Comparison of ENCODE assay signal across 10 cellular contexts in genomic region chr10:130141460-130141859, GRCh38.
DNase-seq lines count a peak whose midpoint lies in the region; ATAC-seq and TF ChIP-seq lines count a peak whose summit lies in the region.
"Had no signal": no experiment of that assay in that cellular context is flagged by ENCODE, and none has a peak within 500 bp of the region (broad histone marks: within the 10 kb centered on the region; RNA-seq: fewer than 3 reads in every experiment).

No MANE protein-coding gene starts in this region.

- no peak overlapping the region for H3K4me3 ChIP-seq in AG10803 (ENCODE audit: low read length)

- TF ChIP-seq CTCF in AG10803 (conservative IDR thresholded peaks at IDR 0.05; ENCODE audit: low read length), result no peak

- H3K9me3 Mint-ChIP-seq in activated naive CD8-positive, alpha-beta T cell treated with anti-CD3 and anti-CD28 coated beads, Interleukin-2, amount 50 U/mL, for 24 hours, result no peaks in the 10 kb centered on the region

- H3K4me3 Mint-ChIP-seq in activated naive CD8-positive, alpha-beta T cell treated with anti-CD3 and anti-CD28 coated beads, Interleukin-2, amount 50 U/mL, for 24 hours, result peak overlapping the region; percentile 7

- H3K4me1 Mint-ChIP-seq in activated naive CD8-positive, alpha-beta T cell treated with anti-CD3 and anti-CD28 coated beads, Interleukin-2, amount 50 U/mL, for 24 hours, result peaks cover 66% of the 10 kb centered on the region

- H3K27ac Mint-ChIP-seq in activated naive CD8-positive, alpha-beta T cell treated with anti-CD3 and anti-CD28 coated beads, Interleukin-2, amount 50 U/mL, for 24 hours, result peak overlapping the region; percentile 4

- peaks cover 46% of the 10 kb centered on the region for H3K36me3 Mint-ChIP-seq in activated naive CD8-positive, alpha-beta T cell treated with anti-CD3 and anti-CD28 coated beads, Interleukin-2, amount 50 U/mL, for 24 hours (ENCODE audit: low read depth)

- DNase-seq in AG10803 (ENCODE audit: low read depth), result peak; percentile 20
- no peak for DNase-seq in activated naive CD8-positive, alpha-beta T cell treated with anti-CD3 and anti-CD28 coated beads, Interleukin-2, amount 50 U/mL, for 24 hours
- no peak for DNase-seq in HK-2 (ENCODE audit: unreplicated experiment)
- no peak for DNase-seq in NCI-H2107 treated with DMSO at 0.1 percent for 48 hours (lab: John Stamatoyannopoulos, UW; ENCODE audit: unreplicated experiment)
- DNase-seq in putamen (ENCODE audit: low spot score), result no peak
- DNase-seq: NCI-H69 had no signal

- no peaks in the 10 kb centered on the region for H3K27me3 Mint-ChIP-seq in activated naive CD8-positive, alpha-beta T cell treated with anti-CD3 and anti-CD28 coated beads, Interleukin-2, amount 50 U/mL, for 24 hours

- ATAC-seq in GM19372 (IDR thresholded peaks at IDR 0.05; ENCODE audit: low read depth, unreplicated experiment) (peak; percentile 2), HG03108 (IDR thresholded peaks at IDR 0.05; ENCODE audit: unreplicated experiment) (peak; percentile 29), HG02970 (IDR thresholded peaks at IDR 0.05; ENCODE audit: low FRiP score, unreplicated experiment) (no peak)
- no peak for ATAC-seq in activated naive CD8-positive, alpha-beta T cell treated with anti-CD3 and anti-CD28 coated beads, Interleukin-2, amount 50 U/mL, for 24 hours
- ATAC-seq: esophagus mucosa had no signal

Comparison
In these comparisons a context has a peak if more than half of its experiments do, and no peak if none do; other contexts are left out.
1. ATAC-seq: peak in GM19372 (single experiment) and HG03108 (single experiment); none in activated naive CD8-positive, alpha-beta T cell treated with anti-CD3 and anti-CD28 coated beads, Interleukin-2, amount 50 U/mL, for 24 hours (single experiment) and HG02970 (single experiment).